In the genomic region with DNA sequence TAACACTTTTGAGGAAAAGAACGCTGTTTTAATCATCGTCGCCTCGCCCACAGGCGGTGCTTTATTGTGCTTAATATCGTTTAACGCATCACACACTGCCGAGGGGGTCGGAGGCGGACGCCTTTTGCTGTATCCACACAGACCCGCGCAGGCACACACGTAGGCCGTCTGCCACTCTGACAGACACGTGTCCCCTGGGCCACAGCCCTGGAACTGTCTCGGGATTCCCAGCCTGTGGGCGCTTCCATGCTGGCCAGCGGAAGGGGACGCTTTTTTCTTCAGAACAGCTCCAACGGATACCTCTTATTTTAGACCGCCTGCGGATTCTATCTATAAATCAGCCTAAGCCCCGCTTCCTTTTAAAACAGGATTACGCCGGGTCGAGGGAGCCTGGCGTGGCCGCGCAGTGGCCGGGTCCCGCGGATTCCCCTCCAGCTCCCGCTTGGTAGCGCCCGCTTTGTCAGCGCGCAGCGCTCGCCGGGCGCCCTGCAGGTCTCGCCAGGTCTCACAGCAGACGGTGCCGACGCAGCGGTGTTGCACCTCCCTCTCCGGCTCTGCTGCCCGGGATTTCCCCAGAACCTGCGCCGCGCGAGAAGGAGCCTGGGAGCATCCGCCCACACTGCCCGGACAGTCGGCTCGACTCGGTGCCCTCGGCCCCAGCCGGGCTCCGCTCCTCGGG, we compare ENCODE assay signal across 8 cellular contexts. TPM values are rescaled to one million over a fixed set of nuclear protein-coding genes. Genes with fewer than 3 reads are reported as not detected.
A peak's percentile ranks its signal among the peaks of the same experiment; 100 is the strongest.
DNase-seq lines count a peak whose midpoint lies in the region; ATAC-seq and TF ChIP-seq lines count a peak whose summit lies in the region.

A gene with protein sequence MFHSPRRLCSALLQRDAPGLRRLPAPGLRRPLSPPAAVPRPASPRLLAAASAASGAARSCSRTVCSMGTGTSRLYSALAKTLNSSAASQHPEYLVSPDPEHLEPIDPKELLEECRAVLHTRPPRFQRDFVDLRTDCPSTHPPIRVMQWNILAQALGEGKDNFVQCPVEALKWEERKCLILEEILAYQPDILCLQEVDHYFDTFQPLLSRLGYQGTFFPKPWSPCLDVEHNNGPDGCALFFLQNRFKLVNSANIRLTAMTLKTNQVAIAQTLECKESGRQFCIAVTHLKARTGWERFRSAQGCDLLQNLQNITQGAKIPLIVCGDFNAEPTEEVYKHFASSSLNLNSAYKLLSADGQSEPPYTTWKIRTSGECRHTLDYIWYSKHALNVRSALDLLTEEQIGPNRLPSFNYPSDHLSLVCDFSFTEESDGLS (plus strand): TSS at position 513 of the 679 bp plus-strand sequence. CDS start 201 bp downstream, outside the sequence.

- ATAC-seq in HG02610 (IDR thresholded peaks at IDR 0.05; ENCODE audit: unreplicated experiment), result peak; percentile 93

- TF ChIP-seq EP300 in SK-N-SH (IDR thresholded peaks at IDR 0.05; ENCODE audit: borderline replicate concordance in 1 of 2, low read depth in 1 of 2, low read length in 1 of 2) (peak in 1 of 2 experiments; percentile 60; a peak in 2 of 4 replicates), suprapubic skin (IDR thresholded peaks at IDR 0.05) (no peak)

- TF ChIP-seq CTCF in SK-N-SH (IDR thresholded peaks at IDR 0.05) (no peak), suprapubic skin (IDR thresholded peaks at IDR 0.05) (no peak)

- H3K4me3 ChIP-seq in SK-N-SH (ENCODE audit: low read depth in 2 of 2, low read length in 1 of 2), result peak within 1 kb of the TSS; percentile 73 to 85
- H3K4me3 ChIP-seq in suprapubic skin, result peak within 1 kb of the TSS; percentile 91

- DNase-seq in NCI-H1092 (lab: John Stamatoyannopoulos, UW) (peak; percentile 86), SK-N-SH (peak; percentile 91), germinal center (ENCODE audit: low spot score) (peak; percentile 92), nucleus accumbens (lab: John Stamatoyannopoulos, UW) (peak; percentile 30 to 97 (median 84)), suprapubic skin (ENCODE audit: low spot score in 2 of 2) (peak; percentile 93)
- DNase-seq in activated naive CD4-positive, alpha-beta T cell treated with anti-CD3 and anti-CD28 coated beads, Interleukin-2, amount 50 U/mL, for 16 hours, result peak; percentile 94

- TF ChIP-seq POLR2A in GM10847 (IDR thresholded peaks at IDR 0.05; ENCODE audit: extremely low read depth, insufficient read length), result peak; percentile 94
- TF ChIP-seq POLR2A in suprapubic skin (IDR thresholded peaks at IDR 0.05), result peak in 1 of 2 donors; percentile 76

- H3K4me2 ChIP-seq in SK-N-SH, result peak within 1 kb of the TSS; percentile 79

- H3K4me1 ChIP-seq in SK-N-SH (ENCODE audit: control insufficient read depth in 1 of 2, insufficient read depth in 2 of 2, low read depth in 1 of 2, low read length in 1 of 2) (peaks cover 30 to 33% of the 10 kb centered on the region in 2 experiments), suprapubic skin (peaks cover 33% of the 10 kb centered on the region)

- H3K27me3 ChIP-seq in SK-N-SH (ENCODE audit: insufficient read depth), result no peaks in the 10 kb centered on the region
- H3K27me3 ChIP-seq in suprapubic skin, result no peaks in the 10 kb centered on the region

- H3K27ac ChIP-seq in SK-N-SH (ENCODE audit: low read depth in 2 of 2, low read length in 1 of 2) (peak within 1 kb of the TSS; percentile 90 to 99), suprapubic skin (peak within 1 kb of the TSS; percentile 91)

- WGBS in SK-N-SH (ENCODE audit: low lambda C conversion rate), result 0% methylated on average over 29 of the region's 62 CpGs
- under 1% methylated on average over 22 of the region's 62 CpGs for WGBS in suprapubic skin

- H3K9me3 ChIP-seq in SK-N-SH (no peaks in the 10 kb centered on the region), suprapubic skin (no peaks in the 10 kb centered on the region)

- peak within 1 kb of the TSS; percentile 42 for H2AFZ ChIP-seq in SK-N-SH (ENCODE audit: low read depth)

- H3K36me3 ChIP-seq in SK-N-SH (replicated peaks in 1 of 2; ENCODE audit: control insufficient read depth in 1 of 2, insufficient read depth in 2 of 2, low read length in 1 of 2) (no peaks in the 10 kb centered on the region), suprapubic skin (no peaks in the 10 kb centered on the region)

- peak within 1 kb of the TSS; percentile 75 for H3K9ac ChIP-seq in SK-N-SH

- POLR2A ChIA-PET in SK-N-SH (lab: Yijun Ruan, JAX), result interaction anchor here (0.5 to 1.7 kb wide), 3 partner anchors 12 to 1483 kb away, joined by 3 to 4 read pairs (median 3); partner anchors contain the start of genes ELF2 and PCDH18

- H3K79me2 ChIP-seq in SK-N-SH (ENCODE audit: insufficient read depth), result peaks cover 46% of the 10 kb centered on the region

- peaks cover 15% of the 10 kb centered on the region for H3F3A ChIP-seq in SK-N-SH (replicated peaks; ENCODE audit: insufficient read depth)

- H3K9me2 ChIP-seq in SK-N-SH, result no peaks in the 10 kb centered on the region

- peaks cover 24% of the 10 kb centered on the region for H4K20me1 ChIP-seq in SK-N-SH (ENCODE audit: insufficient read depth)

- TF ChIP-seq RAD21 in SK-N-SH (IDR thresholded peaks at IDR 0.05; ENCODE audit: low read length), result no peak

- CTCF ChIA-PET in SK-N-SH (lab: Yijun Ruan, JAX), result interaction anchor here (1.3 to 2.2 kb wide), 3 partner anchors 15 to 104 kb away, joined by 4 to 10 read pairs (median 9); no protein-coding TSS in a partner anchor

TF ChIP-seq in SK-N-SH, 30 proteins besides CTCF, POLR2A, EP300 and RAD21 (continues in another document):
- TF ChIP-seq, protein P1, sequence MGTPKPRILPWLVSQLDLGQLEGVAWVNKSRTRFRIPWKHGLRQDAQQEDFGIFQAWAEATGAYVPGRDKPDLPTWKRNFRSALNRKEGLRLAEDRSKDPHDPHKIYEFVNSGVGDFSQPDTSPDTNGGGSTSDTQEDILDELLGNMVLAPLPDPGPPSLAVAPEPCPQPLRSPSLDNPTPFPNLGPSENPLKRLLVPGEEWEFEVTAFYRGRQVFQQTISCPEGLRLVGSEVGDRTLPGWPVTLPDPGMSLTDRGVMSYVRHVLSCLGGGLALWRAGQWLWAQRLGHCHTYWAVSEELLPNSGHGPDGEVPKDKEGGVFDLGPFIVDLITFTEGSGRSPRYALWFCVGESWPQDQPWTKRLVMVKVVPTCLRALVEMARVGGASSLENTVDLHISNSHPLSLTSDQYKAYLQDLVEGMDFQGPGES (IDR thresholded peaks at IDR 0.05; ENCODE audit: low read depth, low read length), result no peak
- TF ChIP-seq USF2 (IDR thresholded peaks at IDR 0.05; ENCODE audit: borderline replicate concordance, low read depth, low read length) (peak; percentile 45; the same call in 1 of the 2 replicates), TAF1 (IDR thresholded peaks at IDR 0.05; ENCODE audit: borderline replicate concordance, low read depth, low read length) (peak; percentile 99), FOXM1 (IDR thresholded peaks at IDR 0.05; ENCODE audit: low read depth) (no peak), POLR2AphosphoS5 (IDR thresholded peaks at IDR 0.05; ENCODE audit: low read depth, low read length) (peak; percentile 99), NFIC (IDR thresholded peaks at IDR 0.05; ENCODE audit: borderline replicate concordance) (no peak; the same call in 1 of the 2 replicates), MAX (IDR thresholded peaks at IDR 0.05; ENCODE audit: low read depth) (peak; percentile 98), EZH2phosphoT487 (IDR thresholded peaks at IDR 0.05; ENCODE audit: borderline replicate concordance, low read depth) (no peak), SMC3 (IDR thresholded peaks at IDR 0.05; ENCODE audit: low read depth, low read length) (no peak), GATA2 (CRISPR knock-in tag; IDR thresholded peaks at IDR 0.05) (no peak), JUND (IDR thresholded peaks at IDR 0.05) (peak; percentile 62; the same call in 1 of the 2 replicates), GABPA (IDR thresholded peaks at IDR 0.05; ENCODE audit: low read depth) (no peak), MEF2A (IDR thresholded peaks at IDR 0.05; ENCODE audit: borderline replicate concordance, low read depth) (no peak), TCF12 (IDR thresholded peaks at IDR 0.05) (no peak), USF1 (IDR thresholded peaks at IDR 0.05; ENCODE audit: borderline replicate concordance, low read depth) (peak; percentile 62; the same call in 1 of the 2 replicates), NRF1 (IDR thresholded peaks at IDR 0.05; ENCODE audit: low read depth, low read length) (no peak), RXRA (IDR thresholded peaks at IDR 0.05; ENCODE audit: borderline replicate concordance, low read depth) (no peak), TEAD4 (IDR thresholded peaks at IDR 0.05; ENCODE audit: borderline replicate concordance, insufficient read depth) (0 out of 2 replicates have a peak, but pooled peaks have one; percentile 25), SIN3A (IDR thresholded peaks at IDR 0.05; ENCODE audit: borderline replicate concordance, low read depth, low read length) (peak; percentile 96), YY1 (IDR thresholded peaks at IDR 0.05; ENCODE audit: low read depth) (no peak)

RNA-seq across cellular contexts. Expression of the gene that starts here (rescaled TPM):
- polyA plus RNA-seq in SK-N-SH (2012; rRNA removed), result 3.8 TPM in 2 replicates
- polyA plus RNA-seq in SK-N-SH (2012; cell fraction: cytosol; rRNA removed), result 2.5 and 2.9 TPM in 2 replicates
- 5.5 and 5.8 TPM in 2 replicates for polyA plus RNA-seq in SK-N-SH (2012; cell fraction: nucleus; rRNA removed)
- total RNA-seq in suprapubic skin, result 10 to 100 TPM in 2 of 4 donors, 1 to 10 TPM in 2; 2.9 to 19.1 (median 9.9) TPM

Comparison
In these comparisons a context has a peak if more than half of its experiments do, and no peak if none do; other contexts are left out.
1. Peak in every context shown above with its lines: DNase-seq, ATAC-seq, H3K4me3 ChIP-seq and H3K27ac ChIP-seq.